In the genomic region with DNA sequence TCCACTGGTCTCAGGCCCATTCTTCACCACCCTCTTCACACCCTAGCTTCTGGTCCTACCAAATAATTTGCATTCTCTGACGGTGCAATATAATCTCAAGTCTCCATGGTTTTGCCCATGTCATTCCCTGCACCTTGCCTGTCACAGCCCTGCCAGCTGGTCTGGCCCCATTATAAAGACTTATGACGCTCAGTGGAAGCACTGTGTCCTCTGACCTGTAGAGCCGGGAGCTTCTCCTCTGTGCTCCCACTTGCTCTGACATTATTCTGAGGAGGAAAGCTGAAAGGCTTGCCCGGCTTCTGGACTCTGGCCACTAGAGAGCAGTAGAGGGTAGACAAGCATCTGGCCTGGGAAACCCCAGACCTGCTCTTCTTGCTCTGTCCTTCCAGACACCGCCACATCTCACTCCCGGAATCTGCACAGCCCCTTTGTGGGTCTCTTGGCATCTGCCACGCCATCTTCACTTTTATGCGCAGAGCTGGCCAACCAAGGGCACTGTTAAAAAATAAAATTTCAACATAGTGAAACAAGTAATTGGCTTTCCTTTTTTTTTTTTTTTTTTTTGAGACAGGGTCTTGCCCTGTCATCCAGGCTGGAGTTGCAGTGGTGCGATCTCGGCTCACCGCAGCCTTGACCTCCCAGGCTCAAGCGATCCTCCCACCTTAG, we compare ENCODE assay signal across 1 cellular context.
TF ChIP-seq lines count a peak whose summit lies in the region.

No MANE protein-coding gene starts in this region.

TF ChIP-seq in GM23338, 12 proteins besides CTCF, POLR2A, EP300 and RAD21 (continued from another document):
- TF ChIP-seq, protein P1, sequence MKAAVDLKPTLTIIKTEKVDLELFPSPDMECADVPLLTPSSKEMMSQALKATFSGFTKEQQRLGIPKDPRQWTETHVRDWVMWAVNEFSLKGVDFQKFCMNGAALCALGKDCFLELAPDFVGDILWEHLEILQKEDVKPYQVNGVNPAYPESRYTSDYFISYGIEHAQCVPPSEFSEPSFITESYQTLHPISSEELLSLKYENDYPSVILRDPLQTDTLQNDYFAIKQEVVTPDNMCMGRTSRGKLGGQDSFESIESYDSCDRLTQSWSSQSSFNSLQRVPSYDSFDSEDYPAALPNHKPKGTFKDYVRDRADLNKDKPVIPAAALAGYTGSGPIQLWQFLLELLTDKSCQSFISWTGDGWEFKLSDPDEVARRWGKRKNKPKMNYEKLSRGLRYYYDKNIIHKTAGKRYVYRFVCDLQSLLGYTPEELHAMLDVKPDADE (IDR thresholded peaks at IDR 0.05) = no peak
- TF ChIP-seq POLR2AphosphoS5 (IDR thresholded peaks at IDR 0.05; ENCODE audit: low read depth) (no peak), EZH2 (IDR thresholded peaks at IDR 0.05; ENCODE audit: low read depth, unreplicated experiment) (no peak), NANOG (IDR thresholded peaks at IDR 0.05; ENCODE audit: borderline replicate concordance) (no peak), ZNF114 (CRISPR knock-in tag; IDR thresholded peaks at IDR 0.05) (no peak), ZNF331 (CRISPR knock-in tag; IDR thresholded peaks at IDR 0.05; ENCODE audit: low read depth) (no peak)
- TF ChIP-seq, protein P2, sequence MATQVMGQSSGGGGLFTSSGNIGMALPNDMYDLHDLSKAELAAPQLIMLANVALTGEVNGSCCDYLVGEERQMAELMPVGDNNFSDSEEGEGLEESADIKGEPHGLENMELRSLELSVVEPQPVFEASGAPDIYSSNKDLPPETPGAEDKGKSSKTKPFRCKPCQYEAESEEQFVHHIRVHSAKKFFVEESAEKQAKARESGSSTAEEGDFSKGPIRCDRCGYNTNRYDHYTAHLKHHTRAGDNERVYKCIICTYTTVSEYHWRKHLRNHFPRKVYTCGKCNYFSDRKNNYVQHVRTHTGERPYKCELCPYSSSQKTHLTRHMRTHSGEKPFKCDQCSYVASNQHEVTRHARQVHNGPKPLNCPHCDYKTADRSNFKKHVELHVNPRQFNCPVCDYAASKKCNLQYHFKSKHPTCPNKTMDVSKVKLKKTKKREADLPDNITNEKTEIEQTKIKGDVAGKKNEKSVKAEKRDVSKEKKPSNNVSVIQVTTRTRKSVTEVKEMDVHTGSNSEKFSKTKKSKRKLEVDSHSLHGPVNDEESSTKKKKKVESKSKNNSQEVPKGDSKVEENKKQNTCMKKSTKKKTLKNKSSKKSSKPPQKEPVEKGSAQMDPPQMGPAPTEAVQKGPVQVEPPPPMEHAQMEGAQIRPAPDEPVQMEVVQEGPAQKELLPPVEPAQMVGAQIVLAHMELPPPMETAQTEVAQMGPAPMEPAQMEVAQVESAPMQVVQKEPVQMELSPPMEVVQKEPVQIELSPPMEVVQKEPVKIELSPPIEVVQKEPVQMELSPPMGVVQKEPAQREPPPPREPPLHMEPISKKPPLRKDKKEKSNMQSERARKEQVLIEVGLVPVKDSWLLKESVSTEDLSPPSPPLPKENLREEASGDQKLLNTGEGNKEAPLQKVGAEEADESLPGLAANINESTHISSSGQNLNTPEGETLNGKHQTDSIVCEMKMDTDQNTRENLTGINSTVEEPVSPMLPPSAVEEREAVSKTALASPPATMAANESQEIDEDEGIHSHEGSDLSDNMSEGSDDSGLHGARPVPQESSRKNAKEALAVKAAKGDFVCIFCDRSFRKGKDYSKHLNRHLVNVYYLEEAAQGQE (IDR thresholded peaks at IDR 0.05; ENCODE audit: unreplicated experiment) = no peak
